In genomic region chr9:23050548-23050947, GRCh38 we compare ENCODE assay signal across 1 cellular context.
TF ChIP-seq lines count a peak whose summit lies in the region.

No MANE protein-coding gene starts in this region.

TF ChIP-seq in GM23338, 12 proteins besides CTCF, POLR2A, EP300 and RAD21 (continued from another document):
- no peak for TF ChIP-seq EZH2 (IDR thresholded peaks at IDR 0.05; ENCODE audit: low read depth, unreplicated experiment)
- TF ChIP-seq, protein P1, sequence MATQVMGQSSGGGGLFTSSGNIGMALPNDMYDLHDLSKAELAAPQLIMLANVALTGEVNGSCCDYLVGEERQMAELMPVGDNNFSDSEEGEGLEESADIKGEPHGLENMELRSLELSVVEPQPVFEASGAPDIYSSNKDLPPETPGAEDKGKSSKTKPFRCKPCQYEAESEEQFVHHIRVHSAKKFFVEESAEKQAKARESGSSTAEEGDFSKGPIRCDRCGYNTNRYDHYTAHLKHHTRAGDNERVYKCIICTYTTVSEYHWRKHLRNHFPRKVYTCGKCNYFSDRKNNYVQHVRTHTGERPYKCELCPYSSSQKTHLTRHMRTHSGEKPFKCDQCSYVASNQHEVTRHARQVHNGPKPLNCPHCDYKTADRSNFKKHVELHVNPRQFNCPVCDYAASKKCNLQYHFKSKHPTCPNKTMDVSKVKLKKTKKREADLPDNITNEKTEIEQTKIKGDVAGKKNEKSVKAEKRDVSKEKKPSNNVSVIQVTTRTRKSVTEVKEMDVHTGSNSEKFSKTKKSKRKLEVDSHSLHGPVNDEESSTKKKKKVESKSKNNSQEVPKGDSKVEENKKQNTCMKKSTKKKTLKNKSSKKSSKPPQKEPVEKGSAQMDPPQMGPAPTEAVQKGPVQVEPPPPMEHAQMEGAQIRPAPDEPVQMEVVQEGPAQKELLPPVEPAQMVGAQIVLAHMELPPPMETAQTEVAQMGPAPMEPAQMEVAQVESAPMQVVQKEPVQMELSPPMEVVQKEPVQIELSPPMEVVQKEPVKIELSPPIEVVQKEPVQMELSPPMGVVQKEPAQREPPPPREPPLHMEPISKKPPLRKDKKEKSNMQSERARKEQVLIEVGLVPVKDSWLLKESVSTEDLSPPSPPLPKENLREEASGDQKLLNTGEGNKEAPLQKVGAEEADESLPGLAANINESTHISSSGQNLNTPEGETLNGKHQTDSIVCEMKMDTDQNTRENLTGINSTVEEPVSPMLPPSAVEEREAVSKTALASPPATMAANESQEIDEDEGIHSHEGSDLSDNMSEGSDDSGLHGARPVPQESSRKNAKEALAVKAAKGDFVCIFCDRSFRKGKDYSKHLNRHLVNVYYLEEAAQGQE (IDR thresholded peaks at IDR 0.05; ENCODE audit: unreplicated experiment) = no peak
- TF ChIP-seq STAT1 (IDR thresholded peaks at IDR 0.05; ENCODE audit: unreplicated experiment) = no peak
- TF ChIP-seq ETS1 (IDR thresholded peaks at IDR 0.05) = no peak
- no peak for TF ChIP-seq NANOG (IDR thresholded peaks at IDR 0.05; ENCODE audit: borderline replicate concordance)
- TF ChIP-seq CREB1 (CRISPR knock-in tag; IDR thresholded peaks at IDR 0.05; ENCODE audit: low read depth) = no peak
- no peak for TF ChIP-seq ZNF462 (CRISPR knock-in tag; IDR thresholded peaks at IDR 0.05)
- no peak for TF ChIP-seq EZH2phosphoT487 (IDR thresholded peaks at IDR 0.05; ENCODE audit: unreplicated experiment)
- TF ChIP-seq ZNF114 (CRISPR knock-in tag; IDR thresholded peaks at IDR 0.05) = no peak
